Comparison of ENCODE assay signal across 14 cellular contexts in genomic region chr1:184684285-184685077, GRCh38.
A peak's percentile ranks its signal among the peaks of the same experiment; 100 is the strongest.
DNase-seq lines count a peak whose midpoint lies in the region; ATAC-seq and TF ChIP-seq lines count a peak whose summit lies in the region.
"Had no signal": no experiment of that assay in that cellular context is flagged by ENCODE, and none has a peak within 500 bp of the region (broad histone marks: within the 10 kb centered on the region; RNA-seq: fewer than 3 reads in every experiment).

No MANE protein-coding gene starts in this region.

- peak; percentile 66 for DNase-seq in G401 (ENCODE audit: low spot score)
- DNase-seq in MM.1S = no peak
- peak; percentile 34 to 69 (median 54) for DNase-seq in dorsolateral prefrontal cortex
- no peak for DNase-seq in neuronal stem cell (ENCODE audit: low spot score)
- no peak for DNase-seq in naive thymus-derived CD4-positive, alpha-beta T cell
- no peak for DNase-seq in A172 (ENCODE audit: low spot score)
- DNase-seq: CD8-positive, alpha-beta memory T cell; colonic mucosa; esophagus squamous epithelium; NCI-H187; Peyer's patch had no signal

- H3K4me1 ChIP-seq in MM.1S (ENCODE audit: low read length) = peaks cover 35% of the 10 kb centered on the region
- no peaks in the 10 kb centered on the region for H3K4me1 ChIP-seq in neuronal stem cell (ENCODE audit: control insufficient read depth in 2 of 2, insufficient read depth in 1 of 2, low read depth in 1 of 2, low read length in 2 of 2)
- H3K4me1 ChIP-seq in naive thymus-derived CD4-positive, alpha-beta T cell (ENCODE audit: control insufficient read depth in 2 of 2, insufficient read depth in 2 of 2, low read length in 2 of 2) = no peaks in the 10 kb centered on the region
- H3K4me1 ChIP-seq: colonic mucosa, Peyer's patch had no signal

- H3K9me3 Mint-ChIP-seq in naive thymus-derived CD4-positive, alpha-beta T cell = peaks cover 2 to 21% (median 9%) of the 10 kb centered on the region in 11 donors

- H2BK120ac ChIP-seq in neuronal stem cell (ENCODE audit: low read depth, low read length) = no peak overlapping the region

- peaks cover 0 to 3% (median 0%) of the 10 kb centered on the region in 5 donors for H3K27me3 Mint-ChIP-seq in naive thymus-derived CD4-positive, alpha-beta T cell
- H3K27me3 Mint-ChIP-seq: CD8-positive, alpha-beta memory T cell had no signal

- H3K4me2 ChIP-seq in MM.1S (ENCODE audit: low read depth, low read length) (peak overlapping the region; percentile 75), neuronal stem cell (ENCODE audit: insufficient read depth, low read length, poor library complexity, severe bottlenecking) (no peak overlapping the region)

- H3K23ac ChIP-seq in neuronal stem cell (ENCODE audit: low read depth, low read length, poor library complexity) = no peak overlapping the region

- ATAC-seq in HG02852 (IDR thresholded peaks at IDR 0.05; ENCODE audit: unreplicated experiment) (no peak), HG03108 (IDR thresholded peaks at IDR 0.05; ENCODE audit: unreplicated experiment) (no peak)
- no peak for ATAC-seq in naive thymus-derived CD4-positive, alpha-beta T cell
- ATAC-seq: activated naive CD4-positive, alpha-beta T cell treated with anti-CD3 and anti-CD28 coated beads, Interleukin-2, amount 50 U/mL, for 72 hours had no signal

- no peak overlapping the region for H2AK5ac ChIP-seq in neuronal stem cell (ENCODE audit: low read depth, low read length)

- peak overlapping the region; percentile 5; the same call in 1 of the 2 replicates for H3K4me3 ChIP-seq in MM.1S (ENCODE audit: low read length)
- H3K4me3 ChIP-seq in dorsolateral prefrontal cortex = no peak overlapping the region
- no peak overlapping the region for H3K4me3 ChIP-seq in neuronal stem cell (ENCODE audit: low read length in 2 of 2)
- no peak overlapping the region for H3K4me3 ChIP-seq in naive thymus-derived CD4-positive, alpha-beta T cell (ENCODE audit: low read length)
- H3K4me3 ChIP-seq: colonic mucosa, esophagus squamous epithelium, Peyer's patch had no signal

- H2AFZ ChIP-seq in MM.1S (ENCODE audit: low read length) = peak overlapping the region; percentile 69
- H2AFZ ChIP-seq in neuronal stem cell (ENCODE audit: low read length) = peak overlapping the region; percentile 15

- H3K14ac ChIP-seq in neuronal stem cell (ENCODE audit: low read length) = no peak overlapping the region

- H3K4me1 Mint-ChIP-seq in naive thymus-derived CD4-positive, alpha-beta T cell = no peaks in the 10 kb centered on the region

- no peak overlapping the region for H2BK15ac ChIP-seq in neuronal stem cell (ENCODE audit: low read length)

- no peak overlapping the region for H2BK5ac ChIP-seq in neuronal stem cell (ENCODE audit: low read length)

- H3K4ac ChIP-seq in neuronal stem cell (ENCODE audit: low read length) = no peak overlapping the region

- H3K36me3 Mint-ChIP-seq in naive thymus-derived CD4-positive, alpha-beta T cell = peaks cover 0 to 5% (median 0%) of the 10 kb centered on the region in 5 donors

- no peak overlapping the region for H3K4me3 Mint-ChIP-seq in naive thymus-derived CD4-positive, alpha-beta T cell
- H3K4me3 Mint-ChIP-seq: CD8-positive, alpha-beta memory T cell had no signal

- no peaks in the 10 kb centered on the region for H3K9me2 ChIP-seq in MM.1S (replicated peaks; ENCODE audit: insufficient read depth, low read length)

- no peak overlapping the region for H4K91ac ChIP-seq in neuronal stem cell (ENCODE audit: low read depth, low read length, poor library complexity)

- H2BK12ac ChIP-seq in neuronal stem cell (ENCODE audit: low read length) = no peak overlapping the region

- H3K9ac ChIP-seq in MM.1S (ENCODE audit: low read length) = peak overlapping the region; percentile 45
- H3K9ac ChIP-seq in neuronal stem cell (ENCODE audit: low read depth, low read length, poor library complexity) = no peak overlapping the region

- H3K79me2 ChIP-seq in MM.1S (ENCODE audit: low read length) = no peaks in the 10 kb centered on the region

- CTCF ChIA-PET in naive thymus-derived CD4-positive, alpha-beta T cell (lab: Charles Lee) = no interaction called here

- no peaks in the 10 kb centered on the region for H3K9me3 ChIP-seq in MM.1S (replicated peaks; ENCODE audit: insufficient read depth, low read length)
- peaks cover 0 to 7% of the 10 kb centered on the region in 2 donors for H3K9me3 ChIP-seq in neuronal stem cell (replicated peaks in 1 of 2; ENCODE audit: control insufficient read depth in 2 of 2, insufficient read depth in 1 of 2, low read depth in 1 of 2, low read length in 2 of 2)
- H3K9me3 ChIP-seq in naive thymus-derived CD4-positive, alpha-beta T cell (ENCODE audit: control insufficient read depth in 2 of 3, low read length in 3 of 3) = no peaks in the 10 kb centered on the region
- H3K9me3 ChIP-seq: colonic mucosa had no signal

- POLR2A ChIA-PET in naive thymus-derived CD4-positive, alpha-beta T cell (lab: Charles Lee) = no interaction called here

- TF ChIP-seq CTCF in MM.1S (IDR thresholded peaks at IDR 0.05; ENCODE audit: low read length) (no peak), dorsolateral prefrontal cortex (IDR thresholded peaks at IDR 0.05 in 54 of 56, conservative IDR thresholded peaks at IDR 0.05 in 2 of 56; ENCODE audit: low read depth in 1 of 56, partially characterized antibody in 56 of 56) (no peak)

- in situ Hi-C loops in G401 (cut with HindIII; ENCODE audit: low sequenced_read_pairs) = no loop called here

- WGBS in neuronal stem cell (ENCODE audit: extremely low coverage in 2 of 2, insufficient read length in 2 of 2, insufficient replicate concordance in 1 of 2), 2 donors = no CpG with 5 or more reads among the region's 11 CpGs

- H3K36me3 ChIP-seq in MM.1S (replicated peaks; ENCODE audit: insufficient read depth, low read length) (no peaks in the 10 kb centered on the region), neuronal stem cell (replicated peaks in 1 of 2; ENCODE audit: control insufficient read depth in 2 of 2, insufficient read depth in 2 of 2, low read length in 2 of 2) (no peaks in the 10 kb centered on the region)
- no peaks in the 10 kb centered on the region for H3K36me3 ChIP-seq in naive thymus-derived CD4-positive, alpha-beta T cell (ENCODE audit: control insufficient read depth in 2 of 3, insufficient read depth in 3 of 3, low read length in 3 of 3)
- H3K36me3 ChIP-seq: colonic mucosa, esophagus squamous epithelium, Peyer's patch had no signal

- H3F3A ChIP-seq in MM.1S (ENCODE audit: insufficient read depth, low read length) = peaks cover 48% of the 10 kb centered on the region

- no peak overlapping the region for H3K27ac Mint-ChIP-seq in naive thymus-derived CD4-positive, alpha-beta T cell
- H3K27ac Mint-ChIP-seq: activated naive CD4-positive, alpha-beta T cell treated with anti-CD3 and anti-CD28 coated beads, Interleukin-2, amount 50 U/mL, for 72 hours; CD8-positive, alpha-beta memory T cell had no signal

- no peaks in the 10 kb centered on the region for H4K20me1 ChIP-seq in MM.1S (ENCODE audit: insufficient read depth, low read length)

- H3K27me3 ChIP-seq in MM.1S (replicated peaks; ENCODE audit: insufficient read depth, low read length) (no peaks in the 10 kb centered on the region), dorsolateral prefrontal cortex (no peaks in the 10 kb centered on the region), neuronal stem cell (ENCODE audit: control insufficient read depth in 3 of 3, insufficient read depth in 3 of 3, low read depth in 1 of 3, low read length in 3 of 3) (peaks cover 0 to 2% (median 0%) of the 10 kb centered on the region in 3 experiments)
- no peaks in the 10 kb centered on the region for H3K27me3 ChIP-seq in naive thymus-derived CD4-positive, alpha-beta T cell (ENCODE audit: control insufficient read depth in 2 of 2, insufficient read depth in 2 of 2, low read length in 2 of 2)
- H3K27me3 ChIP-seq: colonic mucosa, esophagus squamous epithelium, Peyer's patch had no signal

- H3K27ac ChIP-seq in MM.1S (ENCODE audit: low read length) = peak overlapping the region; percentile 82
- peak overlapping the region in 4 of 59 donors; percentile 1 to 18 (median 7) for H3K27ac ChIP-seq in dorsolateral prefrontal cortex
- no peak overlapping the region for H3K27ac ChIP-seq in neuronal stem cell (replicated peaks; ENCODE audit: low read length)
- no peak overlapping the region for H3K27ac ChIP-seq in naive thymus-derived CD4-positive, alpha-beta T cell (ENCODE audit: low read depth, low read length)
- H3K27ac ChIP-seq: colonic mucosa, esophagus squamous epithelium, Peyer's patch had no signal

- no peaks in the 10 kb centered on the region for H3K79me1 ChIP-seq in neuronal stem cell (ENCODE audit: low read depth, low read length)

- no peak overlapping the region for H4K8ac ChIP-seq in neuronal stem cell (ENCODE audit: low read depth, low read length)

- peak overlapping the region; percentile 11 for H3K18ac ChIP-seq in neuronal stem cell (ENCODE audit: low read length)

- intact Hi-C loops in dorsolateral prefrontal cortex (cut with DNase I) = no loop called here
- intact Hi-C loops in naive thymus-derived CD4-positive, alpha-beta T cell (cut with micrococcal nuclease) = no loop called here

Comparison
In these comparisons a context has a peak if more than half of its experiments do, and no peak if none do; other contexts are left out.
1. DNase-seq: peak in G401 (single experiment) and dorsolateral prefrontal cortex (10 of 10); none in MM.1S (single experiment), neuronal stem cell (single experiment), naive thymus-derived CD4-positive, alpha-beta T cell (0 of 9) and A172 (single experiment).